In genomic region chr12:76763746-76764675, GRCh38 we compare ENCODE assay signal across 8 cellular contexts. TPM values are rescaled to one million over a fixed set of nuclear protein-coding genes. Genes with fewer than 3 reads are reported as not detected.
A peak's percentile ranks its signal among the peaks of the same experiment; 100 is the strongest.
DNase-seq lines count a peak whose midpoint lies in the region; ATAC-seq and TF ChIP-seq lines count a peak whose summit lies in the region.

TSS of gene ZDHHC17 (plus strand) at chr12:76764115. CDS start at chr12:76764237, 122 bp downstream.

- peak; percentile 89 for DNase-seq in DMS114 treated with DMSO at 0.1 percent for 48 hours (lab: John Stamatoyannopoulos, UW; ENCODE audit: unreplicated experiment)
- peak; percentile 25 for DNase-seq in OCI-M2 (lab: John Stamatoyannopoulos, UW; ENCODE audit: unreplicated experiment)
- DNase-seq in activated T-cell treated with anti-CD3 and anti-CD28 coated beads for 4 hours = peak; percentile 91
- DNase-seq in epithelial cell of prostate (ENCODE audit: low read depth, low spot score) = peak; percentile 51
- peak; percentile 90 to 96 (median 95) for DNase-seq in mucosa of descending colon
- peak; percentile 70 to 84 for DNase-seq in stimulated activated CD8-positive, alpha-beta memory T cell treated with anti-CD3 and anti-CD28 coated beads, Interleukin-4, amount 100 ng/mL, for 1 hour (ENCODE audit: low read depth in 2 of 2, low spot score in 1 of 2)

- peak; percentile 13 for TF ChIP-seq CTCF in mucosa of descending colon (IDR thresholded peaks at IDR 0.05)

- no peaks in the 10 kb centered on the region for H3K9me3 ChIP-seq in mucosa of descending colon

- peaks cover 15% of the 10 kb centered on the region for H3K4me1 ChIP-seq in mucosa of descending colon (ENCODE audit: low read depth)

- no peak for TF ChIP-seq RAD21 in Ishikawa (IDR thresholded peaks at IDR 0.05; ENCODE audit: low read depth)

- no peak for TF ChIP-seq EP300 in Ishikawa (IDR thresholded peaks at IDR 0.05; ENCODE audit: borderline replicate concordance)

- no peaks in the 10 kb centered on the region for H3K36me3 ChIP-seq in mucosa of descending colon (ENCODE audit: low read depth)

- H3K4me3 ChIP-seq in mucosa of descending colon = peak within 1 kb of the TSS; percentile 54

- intact Hi-C loops in mucosa of descending colon (cut with DNase I, micrococcal nuclease) = no loop called here

- ATAC-seq in GM21576 (IDR thresholded peaks at IDR 0.05; ENCODE audit: unreplicated experiment) = peak; percentile 87
- ATAC-seq in mucosa of descending colon = peak; percentile 95

- peak within 1 kb of the TSS; percentile 82 for H3K27ac ChIP-seq in epithelial cell of prostate

TF ChIP-seq in Ishikawa, 13 proteins besides CTCF, POLR2A, EP300 and RAD21:
- TF ChIP-seq ZBTB7A (IDR thresholded peaks at IDR 0.05; ENCODE audit: low read depth) (peak; percentile 97), TCF12 (IDR thresholded peaks at IDR 0.05; ENCODE audit: low read depth) (0 out of 2 replicates have a peak, but pooled peaks have one; percentile 31), CREB1 (IDR thresholded peaks at IDR 0.05; ENCODE audit: low read depth) (no peak), CEBPB (IDR thresholded peaks at IDR 0.05) (no peak; the same call in 1 of the 2 replicates), YY1 (IDR thresholded peaks at IDR 0.05; ENCODE audit: low read depth) (peak; percentile 96), REST (IDR thresholded peaks at IDR 0.05; ENCODE audit: low read depth) (no peak), MAX (IDR thresholded peaks at IDR 0.05) (peak; percentile 26; the same call in 1 of the 2 replicates), TEAD4 (IDR thresholded peaks at IDR 0.05) (no peak), EGR1 (IDR thresholded peaks at IDR 0.05) (no peak; the same call in none of the 2 replicates), USF1 (IDR thresholded peaks at IDR 0.05) (no peak), NFIC (IDR thresholded peaks at IDR 0.05) (no peak), FOXM1 (IDR thresholded peaks at IDR 0.05; ENCODE audit: borderline replicate concordance, low read depth) (no peak), TAF1 (IDR thresholded peaks at IDR 0.05; ENCODE audit: low read depth) (peak; percentile 91)

RNA-seq across cellular contexts. Expression of gene ZDHHC17, which starts in this region (rescaled TPM):
- total RNA-seq in mucosa of descending colon = 10 to 100 TPM; 17.4 to 39.0 (median 25.7) TPM

Comparison
In these comparisons a context has a peak if more than half of its experiments do, and no peak if none do; other contexts are left out.
1. Peak in every context shown above with its lines: DNase-seq, ATAC-seq, H3K4me3 ChIP-seq and H3K27ac ChIP-seq.
2. DNase-seq: peak in every context shown above with its lines; median percentile 95 in mucosa of descending colon; 91 in activated T-cell treated with anti-CD3 and anti-CD28 coated beads for 4 hours; 89 in DMS114 treated with DMSO at 0.1 percent for 48 hours; 77 in stimulated activated CD8-positive, alpha-beta memory T cell treated with anti-CD3 and anti-CD28 coated beads, Interleukin-4, amount 100 ng/mL, for 1 hour; 51 in epithelial cell of prostate; 25 in OCI-M2.